Comparison of ENCODE assay signal across 10 cellular contexts in genomic region chr20:56393653-56394052, GRCh38. TPM values are rescaled to one million over a fixed set of nuclear protein-coding genes. Genes with fewer than 3 reads are reported as not detected.
DNase-seq lines count a peak whose midpoint lies in the region; TF ChIP-seq lines count a peak whose summit lies in the region.
"Had no signal": no experiment of that assay in that cellular context is flagged by ENCODE, and none has a peak within 500 bp of the region (broad histone marks: within the 10 kb centered on the region; RNA-seq: fewer than 3 reads in every experiment).

No MANE protein-coding gene starts in this region.

- peaks cover 68% of the 10 kb centered on the region for H3K79me2 ChIP-seq in Karpas-422 (ENCODE audit: low read length)

- H2AFZ ChIP-seq in Karpas-422 (ENCODE audit: low read length) (no peak overlapping the region), neuron (ENCODE audit: low read depth, low read length) (no peak overlapping the region)

- peak overlapping the region; percentile 97 for H3K4me2 ChIP-seq in Karpas-422 (ENCODE audit: low read depth, low read length, poor library complexity, severe bottlenecking)

- H3K36me3 ChIP-seq in BJ (ENCODE audit: control insufficient read depth, insufficient read depth, low read length) (peaks cover 12% of the 10 kb centered on the region), Karpas-422 (ENCODE audit: insufficient read depth, low read length) (peaks cover 45% of the 10 kb centered on the region), neuron (ENCODE audit: insufficient read depth, low read length) (peaks cover 52% of the 10 kb centered on the region)
- peaks cover 30% of the 10 kb centered on the region for H3K36me3 ChIP-seq in effector memory CD4-positive, alpha-beta T cell (ENCODE audit: control insufficient read depth, insufficient read depth, low read length)

- H3K9ac ChIP-seq in Karpas-422 (ENCODE audit: low read length) = peak overlapping the region; percentile 97

- POLR2A ChIA-PET in BJ (lab: Charles Lee) = interaction anchor here (0.6 kb wide), 1 partner anchor 20 kb away, joined by 8 read pairs; no protein-coding TSS in a partner anchor

- H3K9me3 ChIP-seq in Karpas-422 (ENCODE audit: low read length) (no peaks in the 10 kb centered on the region), neuron (ENCODE audit: low read length) (no peaks in the 10 kb centered on the region)
- H3K9me3 ChIP-seq in effector memory CD4-positive, alpha-beta T cell (ENCODE audit: control insufficient read depth, low read length) = no peaks in the 10 kb centered on the region

- CTCF ChIA-PET in BJ (lab: Yijun Ruan, JAX) = interaction anchor here (1.0 kb wide), 1 partner anchor 9 kb away, joined by 4 read pairs; no protein-coding TSS in a partner anchor

- intact Hi-C loops in posterior vena cava (cut with DNase I) = loop anchor here in 1 of 2 donors (10.0 kb wide), 1 partner anchor 71 kb away; the partner anchor contains the start of gene RTF2

- H3K27me3 ChIP-seq in BJ (ENCODE audit: control insufficient read depth, insufficient read depth, low read length) (no peaks in the 10 kb centered on the region), Karpas-422 (ENCODE audit: low read length) (no peaks in the 10 kb centered on the region), neuron (ENCODE audit: insufficient read depth, low read length) (no peaks in the 10 kb centered on the region)
- no peaks in the 10 kb centered on the region for H3K27me3 ChIP-seq in effector memory CD4-positive, alpha-beta T cell (replicated peaks; ENCODE audit: control insufficient read depth, insufficient read depth, low read length, poor library complexity, severe bottlenecking)

- H3K4me3 ChIP-seq in BJ (ENCODE audit: low read depth, low read length) (peak overlapping the region; percentile 87), Karpas-422 (ENCODE audit: low read length) (peak overlapping the region; percentile 97), neuron (ENCODE audit: low read length) (peak overlapping the region; percentile 80)
- peak overlapping the region; percentile 83 for H3K4me3 ChIP-seq in effector memory CD4-positive, alpha-beta T cell (ENCODE audit: insufficient read depth, low read depth, low read length, poor library complexity, severe bottlenecking)

- H3K27ac ChIP-seq in Karpas-422 (ENCODE audit: low read length) = peak overlapping the region; percentile 82; the same call in 1 of the 2 replicates
- H3K27ac ChIP-seq in effector memory CD4-positive, alpha-beta T cell (ENCODE audit: insufficient read depth, low read length, poor library complexity, severe bottlenecking) = peak overlapping the region; percentile 86

- no peaks in the 10 kb centered on the region for H3K9me2 ChIP-seq in Karpas-422 (replicated peaks; ENCODE audit: insufficient read depth, low read length)

- H3K4me1 ChIP-seq in Karpas-422 (ENCODE audit: low read length) = peaks cover 25% of the 10 kb centered on the region
- H3K4me1 ChIP-seq in effector memory CD4-positive, alpha-beta T cell (ENCODE audit: control insufficient read depth, insufficient read depth, low read length, poor library complexity, severe bottlenecking) = peaks cover 14% of the 10 kb centered on the region
- H3K4me1 ChIP-seq in neuron (ENCODE audit: insufficient read depth, low read length) = peaks cover 19% of the 10 kb centered on the region

- peaks cover 5% of the 10 kb centered on the region; the same call in 1 of the 2 replicates for H4K20me1 ChIP-seq in Karpas-422 (ENCODE audit: insufficient read depth, low read depth, low read length)

- no peak for TF ChIP-seq CTCF in BJ (IDR thresholded peaks at IDR 0.05; ENCODE audit: insufficient read depth, low read depth, low read length)

- DNase-seq in BJ (ENCODE audit: low read depth) (no peak), Karpas-422 (no peak), SK-N-DZ (ENCODE audit: low spot score) (no peak), NCI-H1417 treated with DMSO at 0.1 percent for 48 hours (lab: John Stamatoyannopoulos, UW) (no peak), posterior vena cava (ENCODE audit: low spot score) (no peak)
- no peak for DNase-seq in effector memory CD4-positive, alpha-beta T cell
- DNase-seq in activated CD4-positive, alpha-beta T cell treated with anti-CD3 and anti-CD28 coated beads, Interleukin-2, amount 50 U/mL, for 48 hours = no peak
- DNase-seq: activated CD4-positive, CD25-positive, alpha-beta regulatory T cell treated with anti-CD3 and anti-CD28 coated beads, Interleukin-2, amount 50 U/mL, for 72 hours; amygdala had no signal

RNA-seq across cellular contexts. Expression of gene CSTF1, which starts 1.2 kb away (rescaled TPM):
- polyA plus RNA-seq in BJ (2011; rRNA removed) = 59.5 and 70.9 TPM in 2 replicates
- polyA minus RNA-seq in BJ (2011; rRNA and poly(A)+ RNA removed) = 38.8 and 77.0 TPM in 2 replicates
- total RNA-seq in Karpas-422 (2014; rRNA removed; shearing (Covaris generic); ENCODE audit: low replicate concordance) = 41.5 and 75.2 TPM in 2 replicates
- 68.8 and 79.9 TPM in 2 replicates for polyA plus RNA-seq in SK-N-DZ (2014; cell fraction: cytosol; rRNA removed)
- polyA plus RNA-seq in SK-N-DZ (2014; cell fraction: nucleus; rRNA removed) = 55.4 and 75.0 TPM in 2 replicates
- total RNA-seq in posterior vena cava = 10 to 100 TPM; 18.5 to 19.0 TPM

RNA-seq across cellular contexts. Expression of gene AURKA, which starts 1.6 kb away (rescaled TPM):
- polyA plus RNA-seq in BJ (2011; rRNA removed) = 40.4 and 46.4 TPM in 2 replicates
- 20.1 and 23.6 TPM in 2 replicates for polyA minus RNA-seq in BJ (2011; rRNA and poly(A)+ RNA removed)
- 46.8 and 53.8 TPM in 2 replicates for total RNA-seq in Karpas-422 (2014; rRNA removed; shearing (Covaris generic); ENCODE audit: low replicate concordance)
- polyA plus RNA-seq in SK-N-DZ (2014; cell fraction: cytosol; rRNA removed) = 157 and 162 TPM in 2 replicates
- polyA plus RNA-seq in SK-N-DZ (2014; cell fraction: nucleus; rRNA removed) = 74.6 and 82.9 TPM in 2 replicates
- 1 to 10 TPM; 1.8 to 2.9 TPM for total RNA-seq in posterior vena cava

RNA-seq across cellular contexts. Expression of gene CASS4, which starts 18.4 kb away (rescaled TPM):
- polyA plus RNA-seq in BJ (2011; rRNA removed) = 0.50 and 0.63 TPM in 2 replicates
- 0.51 and 0.57 TPM in 2 replicates for polyA minus RNA-seq in BJ (2011; rRNA and poly(A)+ RNA removed)
- not detected in 2 replicates for total RNA-seq in Karpas-422 (2014; rRNA removed; shearing (Covaris generic); ENCODE audit: low replicate concordance)
- not detected in 2 replicates for polyA plus RNA-seq in SK-N-DZ (2014; cell fraction: cytosol; rRNA removed)
- polyA plus RNA-seq in SK-N-DZ (2014; cell fraction: nucleus; rRNA removed) = not detected in 2 replicates
- 1 to 10 TPM; 1.2 to 2.1 TPM for total RNA-seq in posterior vena cava

RNA-seq across cellular contexts. Expression of gene FAM210B, which starts 34.9 kb away (rescaled TPM):
- 40.7 and 50.5 TPM in 2 replicates for polyA plus RNA-seq in BJ (2011; rRNA removed)
- 13.3 and 17.5 TPM in 2 replicates for polyA minus RNA-seq in BJ (2011; rRNA and poly(A)+ RNA removed)
- not detected in 2 replicates for total RNA-seq in Karpas-422 (2014; rRNA removed; shearing (Covaris generic); ENCODE audit: low replicate concordance)
- polyA plus RNA-seq in SK-N-DZ (2014; cell fraction: cytosol; rRNA removed) = 93.7 and 94.7 TPM in 2 replicates
- 22.3 and 28.6 TPM in 2 replicates for polyA plus RNA-seq in SK-N-DZ (2014; cell fraction: nucleus; rRNA removed)
- total RNA-seq in posterior vena cava = 10 to 100 TPM; 34.3 to 40.3 TPM

Comparison
In these comparisons a context has a peak if more than half of its experiments do, and no peak if none do; other contexts are left out.
1. RNA of gene AURKA, which starts 1.6 kb away (total RNA-seq): 46.8 to 53.8 TPM in Karpas-422; 1.8 to 2.9 TPM in posterior vena cava; every median in the first group is over 10 times any median in the second.
2. Peak in every context shown above with its lines, with median percentiles within 50 percentile points of each other: H3K4me3 ChIP-seq.